In genomic region chr7:40784176-40784575, GRCh38 we compare ENCODE assay signal across 28 cellular contexts.
"Had no signal": no experiment of that assay in that cellular context is flagged by ENCODE, and none has a peak within 500 bp of the region (broad histone marks: within the 10 kb centered on the region; RNA-seq: fewer than 3 reads in every experiment).

No MANE protein-coding gene starts in this region.

- H3K9me3 ChIP-seq: ascending aorta, breast epithelium, esophagus muscularis mucosa, gastrocnemius medialis had no signal

- H3K4me3 ChIP-seq: ascending aorta, breast epithelium, esophagus muscularis mucosa, gastrocnemius medialis had no signal

- H3K27me3 ChIP-seq: ascending aorta, breast epithelium, esophagus muscularis mucosa, foreskin keratinocyte, gastrocnemius medialis had no signal

- ATAC-seq: activated CD4-positive, alpha-beta T cell treated with anti-CD3 and anti-CD28 coated beads for 36 hours; activated CD8-positive, alpha-beta memory T cell treated with anti-CD3 and anti-CD28 coated beads, Interleukin-2, amount 10 ng/mL, durations not matched to agents 7 days and 5 days; activated CD8-positive, alpha-beta T cell treated with anti-CD3 and anti-CD28 coated beads, Interleukin-2, amount 10 ng/mL, durations not matched to agents 7 days and 5 days; activated naive CD4-positive, alpha-beta T cell treated with anti-CD3 and anti-CD28 coated beads, Interleukin-2, amount 50 U/mL, for 72 hours; activated T-cell treated with anti-CD3 and anti-CD28 coated beads, Interleukin-2, amount 50 U/mL, for 72 hours; effector memory CD8-positive, alpha-beta T cell; foreskin keratinocyte; gastrocnemius medialis had no signal

- H3K4me1 ChIP-seq: foreskin keratinocyte, gastrocnemius medialis had no signal

- DNase-seq: activated CD4-positive, alpha-beta memory T cell treated with anti-CD3 and anti-CD28 coated beads for 36 hours; activated CD4-positive, alpha-beta T cell treated with anti-CD3 and anti-CD28 coated beads for 36 hours; activated CD4-positive, alpha-beta T cell treated with anti-CD3 and anti-CD28 coated beads, Interleukin-2, amount 10 ng/mL, durations not matched to agents 24 days and 14 days; activated CD4-positive, CD25-positive, alpha-beta regulatory T cell; activated CD4-positive, CD25-positive, alpha-beta regulatory T cell treated with anti-CD3 and anti-CD28 coated beads, Interleukin-2, amount 50 U/mL, for 72 hours; activated CD8-positive, alpha-beta memory T cell treated with anti-CD3 and anti-CD28 coated beads, Interleukin-2, amount 10 ng/mL, durations not matched to agents 7 days and 5 days; activated CD8-positive, alpha-beta memory T cell treated with anti-CD3 and anti-CD28 coated beads, Interleukin-2, amount 50 U/mL, for 4 hours; activated CD8-positive, alpha-beta T cell treated with anti-CD3 and anti-CD28 coated beads, Interleukin-2, amount 10 ng/mL, durations not matched to agents 7 days and 5 days; activated gamma-delta T cell; activated naive CD4-positive, alpha-beta T cell; activated naive CD4-positive, alpha-beta T cell treated with anti-CD3 and anti-CD28 coated beads, Interleukin-2, amount 10 ng/mL, durations not matched to agents 7 days and 5 days; activated naive CD8-positive, alpha-beta T cell treated with anti-CD3 and anti-CD28 coated beads, Interleukin-2, amount 10 ng/mL, durations not matched to agents 7 days and 5 days; activated T-cell treated with anti-CD3 and anti-CD28 coated beads, Interleukin-2, amount 50 U/mL, for 24 hours; activated T-cell treated with anti-CD3 and anti-CD28 coated beads, Interleukin-2, amount 50 U/mL, for 72 hours; caudate nucleus; cortex of kidney; dermis blood vessel endothelial cell; effector CD4-positive, alpha-beta T cell; effector memory CD8-positive, alpha-beta T cell; erythroblast; foreskin keratinocyte; gastrocnemius medialis; glutamatergic neuron; T-helper 2 cell had no signal

- H3K36me3 ChIP-seq: ascending aorta, breast epithelium, esophagus muscularis mucosa, gastrocnemius medialis had no signal

- H3K27ac ChIP-seq: ascending aorta, breast epithelium, esophagus muscularis mucosa, foreskin keratinocyte, gastrocnemius medialis had no signal
